In genomic region chr3:26118165-26118564, GRCh38 we compare ENCODE assay signal across 12 cellular contexts.
A peak's percentile ranks its signal among the peaks of the same experiment; 100 is the strongest.
DNase-seq lines count a peak whose midpoint lies in the region; ATAC-seq and TF ChIP-seq lines count a peak whose summit lies in the region.
"Had no signal": no experiment of that assay in that cellular context is flagged by ENCODE, and none has a peak within 500 bp of the region (broad histone marks: within the 10 kb centered on the region; RNA-seq: fewer than 3 reads in every experiment).

No MANE protein-coding gene starts in this region.

- H3K9ac ChIP-seq in OCI-LY3 (ENCODE audit: low read length) (no peak overlapping the region), neural cell (ENCODE audit: low read length) (no peak overlapping the region)

- peaks cover 6% of the 10 kb centered on the region; the same call in 1 of the 2 replicates for H3K4me1 ChIP-seq in OCI-LY3 (ENCODE audit: low read length)
- H3K4me1 ChIP-seq: A549, body of pancreas had no signal

- H4K20me1 ChIP-seq in OCI-LY3 (ENCODE audit: insufficient read depth, low read length) (no peaks in the 10 kb centered on the region), neural cell (ENCODE audit: insufficient read depth) (no peaks in the 10 kb centered on the region)

- H3K4me3 ChIP-seq in OCI-LY3 (ENCODE audit: low read length) = peak overlapping the region; percentile 7
- no peak overlapping the region for H3K4me3 ChIP-seq in neural cell (ENCODE audit: low read length)
- H3K4me3 ChIP-seq: A549, body of pancreas had no signal

- H3K9me2 ChIP-seq in neural cell (ENCODE audit: insufficient read depth, low read length) = no peaks in the 10 kb centered on the region

- TF ChIP-seq RAD21 in neural cell (conservative IDR thresholded peaks at IDR 0.05) = peak; percentile 32

- H3F3A ChIP-seq in neural cell (ENCODE audit: insufficient read depth, low read length, poor library complexity, severe bottlenecking) = no peaks in the 10 kb centered on the region

- H3K27me3 ChIP-seq in OCI-LY3 (ENCODE audit: low read depth, low read length) (no peaks in the 10 kb centered on the region), neural cell (ENCODE audit: insufficient read depth, low read depth, low read length) (no peaks in the 10 kb centered on the region)
- H3K27me3 ChIP-seq: body of pancreas had no signal

- H3K79me2 ChIP-seq in OCI-LY3 (ENCODE audit: low read length) (no peaks in the 10 kb centered on the region), neural cell (replicated peaks; ENCODE audit: insufficient read depth, low read length) (no peaks in the 10 kb centered on the region)

- TF ChIP-seq EP300 in neural cell (conservative IDR thresholded peaks at IDR 0.05; ENCODE audit: poor library complexity, severe bottlenecking) = no peak

- H3K9me3 ChIP-seq in OCI-LY3 (ENCODE audit: insufficient read depth, low read length) (0 out of 2 replicates have a peak, but pooled peaks cover under 1% of the 10 kb centered on the region), neural cell (ENCODE audit: low read length) (no peaks in the 10 kb centered on the region)
- H3K9me3 ChIP-seq: A549, body of pancreas had no signal

- H2AFZ ChIP-seq in OCI-LY3 (ENCODE audit: low read depth, low read length) (peak overlapping the region; percentile 81), neural cell (ENCODE audit: low read depth, low read length) (no peak overlapping the region)

- DNase-seq in NCI-H1105 treated with DMSO at 0.1 percent for 48 hours (lab: John Stamatoyannopoulos, UW) = peak; percentile 3
- DNase-seq in NCI-H1105 (lab: John Stamatoyannopoulos, UW) = no peak
- DNase-seq in substantia nigra (lab: John Stamatoyannopoulos, UW) = no peak
- no peak for DNase-seq in A172 (ENCODE audit: low spot score)
- no peak for DNase-seq in NCI-H2107 treated with DMSO at 0.1 percent for 48 hours (lab: John Stamatoyannopoulos, UW; ENCODE audit: unreplicated experiment)
- DNase-seq: body of pancreas, NCI-H1436 treated with DMSO at 0.1 percent for 48 hours had no signal

- peak overlapping the region; percentile 41 for H3K4me2 ChIP-seq in OCI-LY3 (ENCODE audit: low read length)
- H3K4me2 ChIP-seq in neural cell (ENCODE audit: low read length) = no peak overlapping the region
- H3K4me2 ChIP-seq: A549 had no signal

- peak; percentile 78 for ATAC-seq in HG02798 (IDR thresholded peaks at IDR 0.05; ENCODE audit: poor library complexity, unreplicated experiment)
- ATAC-seq: A549; activated CD4-positive, CD25-positive, alpha-beta regulatory T cell treated with anti-CD3 and anti-CD28 coated beads, Interleukin-2, amount 50 U/mL, for 24 hours; body of pancreas had no signal

- H3K36me3 ChIP-seq in OCI-LY3 (replicated peaks; ENCODE audit: low read depth, low read length) (no peaks in the 10 kb centered on the region), neural cell (ENCODE audit: insufficient read depth, low read length) (no peaks in the 10 kb centered on the region)

- no peak overlapping the region for H3K27ac ChIP-seq in OCI-LY3 (ENCODE audit: low read length)
- H3K27ac ChIP-seq in neural cell (ENCODE audit: low read length) = no peak overlapping the region
- no peak overlapping the region for H3K27ac ChIP-seq in substantia nigra (ENCODE audit: low read depth, low read length, poor library complexity, severe bottlenecking)
- H3K27ac ChIP-seq: A549, body of pancreas had no signal

- TF ChIP-seq CTCF in OCI-LY3 (IDR thresholded peaks at IDR 0.05; ENCODE audit: low read depth, low read length) (peak; percentile 68), neural cell (IDR thresholded peaks at IDR 0.05; ENCODE audit: poor library complexity, severe bottlenecking) (peak; percentile 33)

TF ChIP-seq in neural cell, 6 proteins besides CTCF, POLR2A, EP300 and RAD21:
- TF ChIP-seq REST (IDR thresholded peaks at IDR 0.05; ENCODE audit: borderline replicate concordance) (no peak), POLR2AphosphoS5 (IDR thresholded peaks at IDR 0.05) (no peak), MXI1 (conservative IDR thresholded peaks at IDR 0.05; ENCODE audit: poor library complexity, severe bottlenecking) (no peak), SMC3 (conservative IDR thresholded peaks at IDR 0.05; ENCODE audit: poor library complexity) (peak; percentile 32)
TF ChIP-seq in neural cell: peak in this region for 1.
